ENCODE assay signal across 1 cellular context in the genomic region with DNA sequence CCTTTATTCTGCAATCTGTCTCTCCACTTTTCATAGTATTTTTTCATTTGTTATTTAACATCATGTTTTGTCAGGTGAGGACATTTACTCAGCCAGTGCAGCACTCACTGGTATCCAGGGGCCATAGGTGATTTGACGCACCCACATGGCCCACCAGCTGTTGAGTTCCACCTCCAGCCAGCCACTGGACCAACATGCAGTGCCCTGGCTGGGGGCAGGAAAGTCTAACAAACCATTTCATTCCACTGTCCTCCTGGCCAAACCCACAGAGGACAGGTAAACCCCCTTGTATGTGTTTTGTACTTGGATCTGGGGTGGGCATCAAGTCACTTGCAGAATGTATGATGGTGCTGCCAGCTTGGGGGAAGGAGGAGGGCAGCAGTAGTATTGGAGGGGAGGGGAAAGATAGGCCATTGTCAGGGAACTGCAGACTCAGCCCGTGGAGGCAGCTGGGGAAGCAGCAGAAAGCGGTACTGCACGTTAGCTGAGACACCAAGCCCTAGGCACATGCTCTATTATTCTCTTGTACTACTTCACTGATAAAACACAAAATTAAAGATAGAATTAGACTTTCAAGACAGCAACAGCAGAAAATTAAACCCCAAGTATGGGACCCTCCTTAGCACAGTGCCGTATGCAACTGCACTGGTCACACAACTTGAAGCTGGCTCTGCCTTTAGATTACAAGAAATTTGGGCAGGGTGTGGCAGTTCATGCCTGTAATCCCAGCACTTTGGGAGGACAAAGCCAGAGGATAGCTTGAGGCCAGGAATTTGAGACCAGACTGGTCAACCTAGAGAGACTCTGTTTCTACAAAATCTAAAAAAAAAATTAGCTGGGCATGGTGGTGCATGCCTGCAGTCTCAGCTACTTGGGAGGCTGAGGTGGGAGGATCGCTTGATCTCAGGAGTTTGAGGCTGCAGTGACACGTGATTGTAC.
TF ChIP-seq lines count a peak whose summit lies in the region.

No MANE protein-coding gene starts in this region.

TF ChIP-seq in WTC11, 78 proteins besides CTCF, POLR2A, EP300 and RAD21 (continued from another document):
- TF ChIP-seq, protein P1, sequence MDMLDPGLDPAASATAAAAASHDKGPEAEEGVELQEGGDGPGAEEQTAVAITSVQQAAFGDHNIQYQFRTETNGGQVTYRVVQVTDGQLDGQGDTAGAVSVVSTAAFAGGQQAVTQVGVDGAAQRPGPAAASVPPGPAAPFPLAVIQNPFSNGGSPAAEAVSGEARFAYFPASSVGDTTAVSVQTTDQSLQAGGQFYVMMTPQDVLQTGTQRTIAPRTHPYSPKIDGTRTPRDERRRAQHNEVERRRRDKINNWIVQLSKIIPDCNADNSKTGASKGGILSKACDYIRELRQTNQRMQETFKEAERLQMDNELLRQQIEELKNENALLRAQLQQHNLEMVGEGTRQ (CRISPR knock-in tag; IDR thresholded peaks at IDR 0.05): no peak
- TF ChIP-seq, protein P2, sequence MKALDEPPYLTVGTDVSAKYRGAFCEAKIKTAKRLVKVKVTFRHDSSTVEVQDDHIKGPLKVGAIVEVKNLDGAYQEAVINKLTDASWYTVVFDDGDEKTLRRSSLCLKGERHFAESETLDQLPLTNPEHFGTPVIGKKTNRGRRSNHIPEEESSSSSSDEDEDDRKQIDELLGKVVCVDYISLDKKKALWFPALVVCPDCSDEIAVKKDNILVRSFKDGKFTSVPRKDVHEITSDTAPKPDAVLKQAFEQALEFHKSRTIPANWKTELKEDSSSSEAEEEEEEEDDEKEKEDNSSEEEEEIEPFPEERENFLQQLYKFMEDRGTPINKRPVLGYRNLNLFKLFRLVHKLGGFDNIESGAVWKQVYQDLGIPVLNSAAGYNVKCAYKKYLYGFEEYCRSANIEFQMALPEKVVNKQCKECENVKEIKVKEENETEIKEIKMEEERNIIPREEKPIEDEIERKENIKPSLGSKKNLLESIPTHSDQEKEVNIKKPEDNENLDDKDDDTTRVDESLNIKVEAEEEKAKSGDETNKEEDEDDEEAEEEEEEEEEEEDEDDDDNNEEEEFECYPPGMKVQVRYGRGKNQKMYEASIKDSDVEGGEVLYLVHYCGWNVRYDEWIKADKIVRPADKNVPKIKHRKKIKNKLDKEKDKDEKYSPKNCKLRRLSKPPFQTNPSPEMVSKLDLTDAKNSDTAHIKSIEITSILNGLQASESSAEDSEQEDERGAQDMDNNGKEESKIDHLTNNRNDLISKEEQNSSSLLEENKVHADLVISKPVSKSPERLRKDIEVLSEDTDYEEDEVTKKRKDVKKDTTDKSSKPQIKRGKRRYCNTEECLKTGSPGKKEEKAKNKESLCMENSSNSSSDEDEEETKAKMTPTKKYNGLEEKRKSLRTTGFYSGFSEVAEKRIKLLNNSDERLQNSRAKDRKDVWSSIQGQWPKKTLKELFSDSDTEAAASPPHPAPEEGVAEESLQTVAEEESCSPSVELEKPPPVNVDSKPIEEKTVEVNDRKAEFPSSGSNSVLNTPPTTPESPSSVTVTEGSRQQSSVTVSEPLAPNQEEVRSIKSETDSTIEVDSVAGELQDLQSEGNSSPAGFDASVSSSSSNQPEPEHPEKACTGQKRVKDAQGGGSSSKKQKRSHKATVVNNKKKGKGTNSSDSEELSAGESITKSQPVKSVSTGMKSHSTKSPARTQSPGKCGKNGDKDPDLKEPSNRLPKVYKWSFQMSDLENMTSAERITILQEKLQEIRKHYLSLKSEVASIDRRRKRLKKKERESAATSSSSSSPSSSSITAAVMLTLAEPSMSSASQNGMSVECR (CRISPR knock-in tag; IDR thresholded peaks at IDR 0.05; ENCODE audit: borderline replicate concordance): no peak
- TF ChIP-seq ZNF423 (CRISPR knock-in tag; IDR thresholded peaks at IDR 0.05) (no peak), NR2C2 (CRISPR knock-in tag; IDR thresholded peaks at IDR 0.05) (no peak), ZNF396 (CRISPR knock-in tag; IDR thresholded peaks at IDR 0.05; ENCODE audit: borderline replicate concordance) (no peak), MYBL2 (CRISPR knock-in tag; IDR thresholded peaks at IDR 0.05) (no peak), ZNF317 (CRISPR knock-in tag; IDR thresholded peaks at IDR 0.05; ENCODE audit: borderline replicate concordance, low read depth) (no peak), NFE2L1 (CRISPR knock-in tag; IDR thresholded peaks at IDR 0.05) (no peak), GRHL2 (CRISPR knock-in tag; IDR thresholded peaks at IDR 0.05; ENCODE audit: insufficient replicate concordance, severe bottlenecking) (no peak), OVOL2 (CRISPR knock-in tag; IDR thresholded peaks at IDR 0.05; ENCODE audit: borderline replicate concordance) (no peak)
- TF ChIP-seq, protein P3, sequence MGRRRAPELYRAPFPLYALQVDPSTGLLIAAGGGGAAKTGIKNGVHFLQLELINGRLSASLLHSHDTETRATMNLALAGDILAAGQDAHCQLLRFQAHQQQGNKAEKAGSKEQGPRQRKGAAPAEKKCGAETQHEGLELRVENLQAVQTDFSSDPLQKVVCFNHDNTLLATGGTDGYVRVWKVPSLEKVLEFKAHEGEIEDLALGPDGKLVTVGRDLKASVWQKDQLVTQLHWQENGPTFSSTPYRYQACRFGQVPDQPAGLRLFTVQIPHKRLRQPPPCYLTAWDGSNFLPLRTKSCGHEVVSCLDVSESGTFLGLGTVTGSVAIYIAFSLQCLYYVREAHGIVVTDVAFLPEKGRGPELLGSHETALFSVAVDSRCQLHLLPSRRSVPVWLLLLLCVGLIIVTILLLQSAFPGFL (CRISPR knock-in tag; IDR thresholded peaks at IDR 0.05; ENCODE audit: borderline replicate concordance): no peak
- TF ChIP-seq, protein P4, sequence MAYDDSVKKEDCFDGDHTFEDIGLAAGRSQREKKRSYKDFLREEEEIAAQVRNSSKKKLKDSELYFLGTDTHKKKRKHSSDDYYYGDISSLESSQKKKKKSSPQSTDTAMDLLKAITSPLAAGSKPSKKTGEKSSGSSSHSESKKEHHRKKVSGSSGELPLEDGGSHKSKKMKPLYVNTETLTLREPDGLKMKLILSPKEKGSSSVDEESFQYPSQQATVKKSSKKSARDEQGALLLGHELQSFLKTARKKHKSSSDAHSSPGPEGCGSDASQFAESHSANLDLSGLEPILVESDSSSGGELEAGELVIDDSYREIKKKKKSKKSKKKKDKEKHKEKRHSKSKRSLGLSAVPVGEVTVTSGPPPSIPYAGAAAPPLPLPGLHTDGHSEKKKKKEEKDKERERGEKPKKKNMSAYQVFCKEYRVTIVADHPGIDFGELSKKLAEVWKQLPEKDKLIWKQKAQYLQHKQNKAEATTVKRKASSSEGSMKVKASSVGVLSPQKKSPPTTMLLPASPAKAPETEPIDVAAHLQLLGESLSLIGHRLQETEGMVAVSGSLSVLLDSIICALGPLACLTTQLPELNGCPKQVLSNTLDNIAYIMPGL (CRISPR knock-in tag; IDR thresholded peaks at IDR 0.05): no peak
- TF ChIP-seq, protein P5, sequence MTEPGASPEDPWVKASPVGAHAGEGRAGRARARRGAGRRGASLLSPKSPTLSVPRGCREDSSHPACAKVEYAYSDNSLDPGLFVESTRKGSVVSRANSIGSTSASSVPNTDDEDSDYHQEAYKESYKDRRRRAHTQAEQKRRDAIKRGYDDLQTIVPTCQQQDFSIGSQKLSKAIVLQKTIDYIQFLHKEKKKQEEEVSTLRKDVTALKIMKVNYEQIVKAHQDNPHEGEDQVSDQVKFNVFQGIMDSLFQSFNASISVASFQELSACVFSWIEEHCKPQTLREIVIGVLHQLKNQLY (CRISPR knock-in tag; IDR thresholded peaks at IDR 0.05): no peak
- TF ChIP-seq, protein P6, sequence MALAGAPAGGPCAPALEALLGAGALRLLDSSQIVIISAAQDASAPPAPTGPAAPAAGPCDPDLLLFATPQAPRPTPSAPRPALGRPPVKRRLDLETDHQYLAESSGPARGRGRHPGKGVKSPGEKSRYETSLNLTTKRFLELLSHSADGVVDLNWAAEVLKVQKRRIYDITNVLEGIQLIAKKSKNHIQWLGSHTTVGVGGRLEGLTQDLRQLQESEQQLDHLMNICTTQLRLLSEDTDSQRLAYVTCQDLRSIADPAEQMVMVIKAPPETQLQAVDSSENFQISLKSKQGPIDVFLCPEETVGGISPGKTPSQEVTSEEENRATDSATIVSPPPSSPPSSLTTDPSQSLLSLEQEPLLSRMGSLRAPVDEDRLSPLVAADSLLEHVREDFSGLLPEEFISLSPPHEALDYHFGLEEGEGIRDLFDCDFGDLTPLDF (CRISPR knock-in tag; IDR thresholded peaks at IDR 0.05): no peak
- TF ChIP-seq, protein P7, sequence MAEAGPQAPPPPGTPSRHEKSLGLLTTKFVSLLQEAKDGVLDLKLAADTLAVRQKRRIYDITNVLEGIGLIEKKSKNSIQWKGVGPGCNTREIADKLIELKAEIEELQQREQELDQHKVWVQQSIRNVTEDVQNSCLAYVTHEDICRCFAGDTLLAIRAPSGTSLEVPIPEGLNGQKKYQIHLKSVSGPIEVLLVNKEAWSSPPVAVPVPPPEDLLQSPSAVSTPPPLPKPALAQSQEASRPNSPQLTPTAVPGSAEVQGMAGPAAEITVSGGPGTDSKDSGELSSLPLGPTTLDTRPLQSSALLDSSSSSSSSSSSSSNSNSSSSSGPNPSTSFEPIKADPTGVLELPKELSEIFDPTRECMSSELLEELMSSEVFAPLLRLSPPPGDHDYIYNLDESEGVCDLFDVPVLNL (CRISPR knock-in tag; IDR thresholded peaks at IDR 0.05; ENCODE audit: borderline replicate concordance, low read depth): no peak
- TF ChIP-seq, protein P8, sequence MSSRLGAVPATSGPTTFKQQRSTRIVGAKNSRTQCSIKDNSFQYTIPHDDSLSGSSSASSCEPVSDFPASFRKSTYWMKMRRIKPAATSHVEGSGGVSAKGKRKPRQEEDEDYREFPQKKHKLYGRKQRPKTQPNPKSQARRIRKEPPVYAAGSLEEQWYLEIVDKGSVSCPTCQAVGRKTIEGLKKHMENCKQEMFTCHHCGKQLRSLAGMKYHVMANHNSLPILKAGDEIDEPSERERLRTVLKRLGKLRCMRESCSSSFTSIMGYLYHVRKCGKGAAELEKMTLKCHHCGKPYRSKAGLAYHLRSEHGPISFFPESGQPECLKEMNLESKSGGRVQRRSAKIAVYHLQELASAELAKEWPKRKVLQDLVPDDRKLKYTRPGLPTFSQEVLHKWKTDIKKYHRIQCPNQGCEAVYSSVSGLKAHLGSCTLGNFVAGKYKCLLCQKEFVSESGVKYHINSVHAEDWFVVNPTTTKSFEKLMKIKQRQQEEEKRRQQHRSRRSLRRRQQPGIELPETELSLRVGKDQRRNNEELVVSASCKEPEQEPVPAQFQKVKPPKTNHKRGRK (CRISPR knock-in tag; IDR thresholded peaks at IDR 0.05; ENCODE audit: borderline replicate concordance): no peak
- TF ChIP-seq, protein P9, sequence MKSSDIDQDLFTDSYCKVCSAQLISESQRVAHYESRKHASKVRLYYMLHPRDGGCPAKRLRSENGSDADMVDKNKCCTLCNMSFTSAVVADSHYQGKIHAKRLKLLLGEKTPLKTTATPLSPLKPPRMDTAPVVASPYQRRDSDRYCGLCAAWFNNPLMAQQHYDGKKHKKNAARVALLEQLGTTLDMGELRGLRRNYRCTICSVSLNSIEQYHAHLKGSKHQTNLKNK (CRISPR knock-in tag; IDR thresholded peaks at IDR 0.05): no peak
